ENCODE assay signal across 2 cellular contexts in the genomic region with DNA sequence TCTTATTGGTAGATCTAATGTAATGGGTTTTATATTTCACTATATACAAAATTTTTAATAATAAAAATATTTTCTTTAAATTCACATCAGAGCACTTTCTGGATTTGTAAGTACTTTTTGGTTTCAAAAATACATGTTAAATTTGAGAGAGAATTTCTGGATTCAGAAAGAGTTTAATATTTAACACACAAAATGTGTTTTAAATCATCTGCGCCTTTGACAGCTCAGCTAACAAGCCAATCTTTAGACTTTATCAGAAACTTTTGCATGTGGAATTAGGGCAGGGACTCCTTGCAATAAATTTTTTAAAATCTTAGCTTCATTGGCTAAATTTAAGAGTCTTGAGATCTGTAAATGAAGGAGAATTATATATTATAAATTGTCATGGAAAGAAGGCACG.
TF ChIP-seq lines count a peak whose summit lies in the region.

No MANE protein-coding gene starts in this region.

TF ChIP-seq in HepG2, 621 proteins besides CTCF, POLR2A, EP300 and RAD21:
- TF ChIP-seq FOXP1 (IDR thresholded peaks at IDR 0.05) (no peak), FOXP1 (CRISPR knock-in tag; IDR thresholded peaks at IDR 0.05) (no peak), KDM5A (IDR thresholded peaks at IDR 0.05; ENCODE audit: borderline replicate concordance, low read length) (no peak), ZKSCAN8 (CRISPR knock-in tag; IDR thresholded peaks at IDR 0.05; ENCODE audit: borderline replicate concordance) (no peak), NCOA2 (CRISPR knock-in tag; IDR thresholded peaks at IDR 0.05) (no peak), HNRNPH1 (optimal IDR thresholded peaks at IDR 0.05; ENCODE audit: low read depth, low read length) (no peak), SRSF9 (IDR thresholded peaks at IDR 0.05; ENCODE audit: borderline replicate concordance, insufficient read depth, low read depth, low read length, poor library complexity, severe bottlenecking) (no peak), ELF1 (CRISPR knock-in tag; IDR thresholded peaks at IDR 0.05) (no peak), SP1 (IDR thresholded peaks at IDR 0.05) (no peak), SP1 (CRISPR knock-in tag; IDR thresholded peaks at IDR 0.05) (no peak), POLR2AphosphoS5 (IDR thresholded peaks at IDR 0.05; ENCODE audit: low read depth, low read length) (no peak), ZMAT3 (CRISPR knock-in tag; conservative IDR thresholded peaks at IDR 0.05) (no peak), KLF15 (CRISPR knock-in tag; IDR thresholded peaks at IDR 0.05; ENCODE audit: borderline replicate concordance) (no peak), ZNF552 (CRISPR knock-in tag; IDR thresholded peaks at IDR 0.05; ENCODE audit: borderline replicate concordance) (no peak), ZNF367 (CRISPR knock-in tag; IDR thresholded peaks at IDR 0.05; ENCODE audit: borderline replicate concordance) (no peak), MAFG (CRISPR knock-in tag; IDR thresholded peaks at IDR 0.05) (no peak), MYC (CRISPR knock-in tag; IDR thresholded peaks at IDR 0.05; ENCODE audit: borderline replicate concordance) (no peak), SIX1 (CRISPR knock-in tag; IDR thresholded peaks at IDR 0.05; ENCODE audit: borderline replicate concordance) (no peak), HNRNPUL1 (IDR thresholded peaks at IDR 0.05; ENCODE audit: low read depth, low read length) (no peak), EEA1 (CRISPR knock-in tag; IDR thresholded peaks at IDR 0.05; ENCODE audit: borderline replicate concordance) (no peak)
- TF ChIP-seq, protein P1, sequence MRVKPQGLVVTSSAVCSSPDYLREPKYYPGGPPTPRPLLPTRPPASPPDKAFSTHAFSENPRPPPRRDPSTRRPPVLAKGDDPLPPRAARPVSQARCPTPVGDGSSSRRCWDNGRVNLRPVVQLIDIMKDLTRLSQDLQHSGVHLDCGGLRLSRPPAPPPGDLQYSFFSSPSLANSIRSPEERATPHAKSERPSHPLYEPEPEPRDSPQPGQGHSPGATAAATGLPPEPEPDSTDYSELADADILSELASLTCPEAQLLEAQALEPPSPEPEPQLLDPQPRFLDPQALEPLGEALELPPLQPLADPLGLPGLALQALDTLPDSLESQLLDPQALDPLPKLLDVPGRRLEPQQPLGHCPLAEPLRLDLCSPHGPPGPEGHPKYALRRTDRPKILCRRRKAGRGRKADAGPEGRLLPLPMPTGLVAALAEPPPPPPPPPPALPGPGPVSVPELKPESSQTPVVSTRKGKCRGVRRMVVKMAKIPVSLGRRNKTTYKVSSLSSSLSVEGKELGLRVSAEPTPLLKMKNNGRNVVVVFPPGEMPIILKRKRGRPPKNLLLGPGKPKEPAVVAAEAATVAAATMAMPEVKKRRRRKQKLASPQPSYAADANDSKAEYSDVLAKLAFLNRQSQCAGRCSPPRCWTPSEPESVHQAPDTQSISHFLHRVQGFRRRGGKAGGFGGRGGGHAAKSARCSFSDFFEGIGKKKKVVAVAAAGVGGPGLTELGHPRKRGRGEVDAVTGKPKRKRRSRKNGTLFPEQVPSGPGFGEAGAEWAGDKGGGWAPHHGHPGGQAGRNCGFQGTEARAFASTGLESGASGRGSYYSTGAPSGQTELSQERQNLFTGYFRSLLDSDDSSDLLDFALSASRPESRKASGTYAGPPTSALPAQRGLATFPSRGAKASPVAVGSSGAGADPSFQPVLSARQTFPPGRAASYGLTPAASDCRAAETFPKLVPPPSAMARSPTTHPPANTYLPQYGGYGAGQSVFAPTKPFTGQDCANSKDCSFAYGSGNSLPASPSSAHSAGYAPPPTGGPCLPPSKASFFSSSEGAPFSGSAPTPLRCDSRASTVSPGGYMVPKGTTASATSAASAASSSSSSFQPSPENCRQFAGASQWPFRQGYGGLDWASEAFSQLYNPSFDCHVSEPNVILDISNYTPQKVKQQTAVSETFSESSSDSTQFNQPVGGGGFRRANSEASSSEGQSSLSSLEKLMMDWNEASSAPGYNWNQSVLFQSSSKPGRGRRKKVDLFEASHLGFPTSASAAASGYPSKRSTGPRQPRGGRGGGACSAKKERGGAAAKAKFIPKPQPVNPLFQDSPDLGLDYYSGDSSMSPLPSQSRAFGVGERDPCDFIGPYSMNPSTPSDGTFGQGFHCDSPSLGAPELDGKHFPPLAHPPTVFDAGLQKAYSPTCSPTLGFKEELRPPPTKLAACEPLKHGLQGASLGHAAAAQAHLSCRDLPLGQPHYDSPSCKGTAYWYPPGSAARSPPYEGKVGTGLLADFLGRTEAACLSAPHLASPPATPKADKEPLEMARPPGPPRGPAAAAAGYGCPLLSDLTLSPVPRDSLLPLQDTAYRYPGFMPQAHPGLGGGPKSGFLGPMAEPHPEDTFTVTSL (CRISPR knock-in tag; IDR thresholded peaks at IDR 0.05; ENCODE audit: borderline replicate concordance), result no peak
- TF ChIP-seq, protein P2, sequence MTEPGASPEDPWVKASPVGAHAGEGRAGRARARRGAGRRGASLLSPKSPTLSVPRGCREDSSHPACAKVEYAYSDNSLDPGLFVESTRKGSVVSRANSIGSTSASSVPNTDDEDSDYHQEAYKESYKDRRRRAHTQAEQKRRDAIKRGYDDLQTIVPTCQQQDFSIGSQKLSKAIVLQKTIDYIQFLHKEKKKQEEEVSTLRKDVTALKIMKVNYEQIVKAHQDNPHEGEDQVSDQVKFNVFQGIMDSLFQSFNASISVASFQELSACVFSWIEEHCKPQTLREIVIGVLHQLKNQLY (CRISPR knock-in tag; IDR thresholded peaks at IDR 0.05), result no peak
TF ChIP-seq in HepG2: peak in this region for 0.

TF ChIP-seq in WTC11, 78 proteins besides CTCF, POLR2A, EP300 and RAD21:
- no peak for TF ChIP-seq JAZF1 (CRISPR knock-in tag; IDR thresholded peaks at IDR 0.05)
- no peak for TF ChIP-seq CBFB (CRISPR knock-in tag; IDR thresholded peaks at IDR 0.05; ENCODE audit: low read depth)
- TF ChIP-seq CREB1 (CRISPR knock-in tag; IDR thresholded peaks at IDR 0.05), result no peak
- TF ChIP-seq ETV6 (CRISPR knock-in tag; IDR thresholded peaks at IDR 0.05), result no peak
- TF ChIP-seq, protein P3, sequence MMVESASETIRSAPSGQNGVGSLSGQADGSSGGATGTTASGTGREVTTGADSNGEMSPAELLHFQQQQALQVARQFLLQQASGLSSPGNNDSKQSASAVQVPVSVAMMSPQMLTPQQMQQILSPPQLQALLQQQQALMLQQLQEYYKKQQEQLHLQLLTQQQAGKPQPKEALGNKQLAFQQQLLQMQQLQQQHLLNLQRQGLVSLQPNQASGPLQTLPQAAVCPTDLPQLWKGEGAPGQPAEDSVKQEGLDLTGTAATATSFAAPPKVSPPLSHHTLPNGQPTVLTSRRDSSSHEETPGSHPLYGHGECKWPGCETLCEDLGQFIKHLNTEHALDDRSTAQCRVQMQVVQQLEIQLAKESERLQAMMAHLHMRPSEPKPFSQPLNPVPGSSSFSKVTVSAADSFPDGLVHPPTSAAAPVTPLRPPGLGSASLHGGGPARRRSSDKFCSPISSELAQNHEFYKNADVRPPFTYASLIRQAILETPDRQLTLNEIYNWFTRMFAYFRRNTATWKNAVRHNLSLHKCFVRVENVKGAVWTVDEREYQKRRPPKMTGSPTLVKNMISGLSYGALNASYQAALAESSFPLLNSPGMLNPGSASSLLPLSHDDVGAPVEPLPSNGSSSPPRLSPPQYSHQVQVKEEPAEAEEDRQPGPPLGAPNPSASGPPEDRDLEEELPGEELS (CRISPR knock-in tag; IDR thresholded peaks at IDR 0.05), result no peak
- TF ChIP-seq TP53 (CRISPR knock-in tag; IDR thresholded peaks at IDR 0.05), result no peak
- TF ChIP-seq, protein P4, sequence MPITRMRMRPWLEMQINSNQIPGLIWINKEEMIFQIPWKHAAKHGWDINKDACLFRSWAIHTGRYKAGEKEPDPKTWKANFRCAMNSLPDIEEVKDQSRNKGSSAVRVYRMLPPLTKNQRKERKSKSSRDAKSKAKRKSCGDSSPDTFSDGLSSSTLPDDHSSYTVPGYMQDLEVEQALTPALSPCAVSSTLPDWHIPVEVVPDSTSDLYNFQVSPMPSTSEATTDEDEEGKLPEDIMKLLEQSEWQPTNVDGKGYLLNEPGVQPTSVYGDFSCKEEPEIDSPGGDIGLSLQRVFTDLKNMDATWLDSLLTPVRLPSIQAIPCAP (CRISPR knock-in tag; IDR thresholded peaks at IDR 0.05), result no peak
- TF ChIP-seq ZNF232 (CRISPR knock-in tag; IDR thresholded peaks at IDR 0.05), result no peak
- TF ChIP-seq ATF1 (CRISPR knock-in tag; IDR thresholded peaks at IDR 0.05), result no peak
- no peak for TF ChIP-seq ZNF396 (CRISPR knock-in tag; IDR thresholded peaks at IDR 0.05; ENCODE audit: borderline replicate concordance)
- no peak for TF ChIP-seq CREM (CRISPR knock-in tag; IDR thresholded peaks at IDR 0.05)
- no peak for TF ChIP-seq FOXP1 (CRISPR knock-in tag; IDR thresholded peaks at IDR 0.05; ENCODE audit: borderline replicate concordance)
- TF ChIP-seq, protein P5, sequence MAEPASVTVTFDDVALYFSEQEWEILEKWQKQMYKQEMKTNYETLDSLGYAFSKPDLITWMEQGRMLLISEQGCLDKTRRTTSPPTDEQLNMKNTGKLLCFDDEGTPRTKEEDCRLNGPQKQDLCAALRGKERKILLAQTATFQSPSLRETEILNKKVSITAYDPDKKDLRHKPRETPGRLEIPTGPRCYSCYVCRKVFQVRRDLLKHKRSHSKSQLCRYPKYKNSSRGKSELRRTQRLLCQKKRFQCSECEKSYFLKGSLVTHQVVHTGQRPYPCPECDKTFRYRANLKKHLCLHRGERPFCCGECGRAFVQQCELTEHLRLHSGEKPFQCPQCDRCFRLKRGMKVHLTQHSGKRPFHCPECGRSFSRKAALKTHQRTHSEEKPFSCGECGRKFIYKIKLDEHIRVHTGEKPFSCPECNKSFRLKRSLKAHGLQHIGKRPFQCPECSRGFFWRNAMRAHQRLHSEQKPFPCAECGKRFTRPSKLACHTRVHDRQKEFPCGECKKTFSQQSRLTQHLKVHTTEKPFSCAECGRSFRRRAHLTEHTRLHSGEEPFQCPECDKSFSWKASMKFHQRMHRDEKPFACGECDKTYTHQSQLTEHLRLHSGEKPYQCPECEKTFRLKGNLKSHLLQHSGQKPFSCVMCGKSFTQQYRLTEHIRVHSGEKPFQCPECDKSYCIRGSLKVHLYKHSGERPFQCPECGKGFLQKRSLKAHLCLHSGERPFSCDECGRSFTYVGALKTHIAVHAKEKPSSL (CRISPR knock-in tag; conservative IDR thresholded peaks at IDR 0.05), result no peak
- no peak for TF ChIP-seq GTF2I (CRISPR knock-in tag; conservative IDR thresholded peaks at IDR 0.05)
- no peak for TF ChIP-seq JUN (CRISPR knock-in tag; IDR thresholded peaks at IDR 0.05)
- no peak for TF ChIP-seq ZNF138 (CRISPR knock-in tag; conservative IDR thresholded peaks at IDR 0.05)
- no peak for TF ChIP-seq KAT7 (CRISPR knock-in tag; IDR thresholded peaks at IDR 0.05; ENCODE audit: borderline replicate concordance)
- no peak for TF ChIP-seq NR2C2 (CRISPR knock-in tag; IDR thresholded peaks at IDR 0.05)
